In genomic region chr4:105061136-105061696, GRCh38 we compare ENCODE assay signal across 8 cellular contexts.
DNase-seq lines count a peak whose midpoint lies in the region; ATAC-seq lines count a peak whose summit lies in the region.

No MANE protein-coding gene starts in this region.

- peak overlapping the region in 5 of 10 experiments; percentile 18 to 45 (median 27); a peak in 6 of 20 replicates for H3K4me3 ChIP-seq in BLaER1 treated with 17β-estradiol and CSF1 and Interleukin-3, amounts not matched to agents 10 nM and 100 nM
- 0 out of 2 replicates have a peak overlapping the region, but pooled peaks have one; percentile 3 for H3K4me3 ChIP-seq in SK-N-MC

- peak overlapping the region; percentile 67 to 98 (median 82) for H3K27ac ChIP-seq in BLaER1 treated with 17β-estradiol and CSF1 and Interleukin-3, amounts not matched to agents 10 nM and 100 nM
- H3K27ac ChIP-seq in SK-N-MC = peak overlapping the region; percentile 48; the same call in 1 of the 2 replicates

- ATAC-seq in GM19324 (IDR thresholded peaks at IDR 0.05; ENCODE audit: low FRiP score, unreplicated experiment) (peak; percentile 35), HG03342 (IDR thresholded peaks at IDR 0.05; ENCODE audit: unreplicated experiment) (peak; percentile 31)
- ATAC-seq in central memory CD8-positive, alpha-beta T cell (replicated peaks; ENCODE audit: extremely low read depth, poor library complexity, severe bottlenecking) = peak; percentile 47
- ATAC-seq in natural killer cell treated with Interleukin-12 subunit alpha and Interleukin-12 subunit beta and Interleukin-15 and Interleukin-18, amount 100 ng/mL, for 72 hours = peak; percentile 68 to 73

- peaks cover 14% of the 10 kb centered on the region for H3K4me1 Mint-ChIP-seq in central memory CD8-positive, alpha-beta T cell
- peaks cover 38 to 44% of the 10 kb centered on the region in 2 donors for H3K4me1 Mint-ChIP-seq in natural killer cell treated with Interleukin-12 subunit alpha and Interleukin-12 subunit beta and Interleukin-15 and Interleukin-18, amount 100 ng/mL, for 72 hours (ENCODE audit: low read depth in 2 of 2)

- H3K27me3 ChIP-seq in BLaER1 treated with 17β-estradiol and CSF1 and Interleukin-3, amounts not matched to agents 10 nM and 100 nM = no peaks in the 10 kb centered on the region

- no peaks in the 10 kb centered on the region for H3K36me3 ChIP-seq in BLaER1 treated with 17β-estradiol and CSF1 and Interleukin-3, amounts not matched to agents 10 nM and 100 nM
- no peaks in the 10 kb centered on the region for H3K36me3 ChIP-seq in SK-N-MC (ENCODE audit: insufficient read depth, low read length)

- no peaks in the 10 kb centered on the region for H3K27me3 Mint-ChIP-seq in central memory CD8-positive, alpha-beta T cell
- H3K27me3 Mint-ChIP-seq in natural killer cell treated with Interleukin-12 subunit alpha and Interleukin-12 subunit beta and Interleukin-15 and Interleukin-18, amount 100 ng/mL, for 72 hours = no peaks in the 10 kb centered on the region

- peak overlapping the region; percentile 44 to 97 (median 73) for H3K4me2 ChIP-seq in BLaER1 treated with 17β-estradiol and CSF1 and Interleukin-3, amounts not matched to agents 10 nM and 100 nM

- peak overlapping the region; percentile 56 for H3K27ac Mint-ChIP-seq in central memory CD8-positive, alpha-beta T cell (ENCODE audit: low read depth)
- H3K27ac Mint-ChIP-seq in natural killer cell treated with Interleukin-12 subunit alpha and Interleukin-12 subunit beta and Interleukin-15 and Interleukin-18, amount 100 ng/mL, for 72 hours = peak overlapping the region; percentile 85 to 87

- H3K9me3 Mint-ChIP-seq in central memory CD8-positive, alpha-beta T cell = no peaks in the 10 kb centered on the region
- H3K9me3 Mint-ChIP-seq in natural killer cell treated with Interleukin-12 subunit alpha and Interleukin-12 subunit beta and Interleukin-15 and Interleukin-18, amount 100 ng/mL, for 72 hours = no peaks in the 10 kb centered on the region

- H3K4me3 Mint-ChIP-seq in central memory CD8-positive, alpha-beta T cell = no peak overlapping the region
- H3K4me3 Mint-ChIP-seq in natural killer cell treated with Interleukin-12 subunit alpha and Interleukin-12 subunit beta and Interleukin-15 and Interleukin-18, amount 100 ng/mL, for 72 hours = peak overlapping the region; percentile 83

- peak overlapping the region; percentile 19 to 86 (median 61); a peak in 20 of 22 replicates for H3K9ac ChIP-seq in BLaER1 treated with 17β-estradiol and CSF1 and Interleukin-3, amounts not matched to agents 10 nM and 100 nM
- no peak overlapping the region for H3K9ac ChIP-seq in SK-N-MC (ENCODE audit: insufficient read length)

- no peaks in the 10 kb centered on the region for H4K20me1 ChIP-seq in BLaER1 treated with 17β-estradiol and CSF1 and Interleukin-3, amounts not matched to agents 10 nM and 100 nM

- H3K36me3 Mint-ChIP-seq in central memory CD8-positive, alpha-beta T cell (ENCODE audit: insufficient read depth) = no peaks in the 10 kb centered on the region
- no peaks in the 10 kb centered on the region for H3K36me3 Mint-ChIP-seq in natural killer cell treated with Interleukin-12 subunit alpha and Interleukin-12 subunit beta and Interleukin-15 and Interleukin-18, amount 100 ng/mL, for 72 hours

- no peak for DNase-seq in SK-N-MC (ENCODE audit: low read depth, low spot score)
- no peak for DNase-seq in central memory CD8-positive, alpha-beta T cell (ENCODE audit: low spot score in 2 of 2)
- no peak for DNase-seq in natural killer cell treated with Interleukin-12 subunit alpha and Interleukin-12 subunit beta and Interleukin-15 and Interleukin-18, amount 100 ng/mL, for 72 hours (ENCODE audit: low spot score)
- DNase-seq in cerebellar nuclear complex (lab: John Stamatoyannopoulos, UW) = no peak
- DNase-seq in NCI-H1436 treated with DMSO at 0.1 percent for 48 hours (lab: John Stamatoyannopoulos, UW) = no peak

- no peaks in the 10 kb centered on the region; a peak in 1 of 22 replicates for H3K9me3 ChIP-seq in BLaER1 treated with 17β-estradiol and CSF1 and Interleukin-3, amounts not matched to agents 10 nM and 100 nM (replicated peaks in 1 of 11)
- H3K9me3 ChIP-seq in SK-N-MC (ENCODE audit: low read depth, low read length) = no peaks in the 10 kb centered on the region

- H3K4me1 ChIP-seq in BLaER1 treated with 17β-estradiol and CSF1 and Interleukin-3, amounts not matched to agents 10 nM and 100 nM = peaks cover 19 to 80% (median 46%) of the 10 kb centered on the region in 10 experiments
